Comparison of ENCODE assay signal across 1 cellular context in genomic region chr6:72218125-72218524, GRCh38.
TF ChIP-seq lines count a peak whose summit lies in the region.

No MANE protein-coding gene starts in this region.

TF ChIP-seq in H1, 55 proteins besides CTCF, POLR2A, EP300 and RAD21:
- TF ChIP-seq TCF12 (IDR thresholded peaks at IDR 0.05; ENCODE audit: low read depth, low read length) (no peak), FOSL1 (IDR thresholded peaks at IDR 0.05; ENCODE audit: insufficient read depth, low read depth, low read length) (no peak), NANOG (IDR thresholded peaks at IDR 0.05; ENCODE audit: insufficient read depth, low read depth, low read length, poor library complexity, severe bottlenecking) (no peak), JUN (IDR thresholded peaks at IDR 0.05; ENCODE audit: low read depth, low read length) (no peak), RXRA (IDR thresholded peaks at IDR 0.05; ENCODE audit: insufficient read depth, low read depth, low read length) (no peak), SRF (IDR thresholded peaks at IDR 0.05; ENCODE audit: low read depth, low read length) (no peak), ATF2 (IDR thresholded peaks at IDR 0.05; ENCODE audit: low read length) (no peak), TAF7 (optimal IDR thresholded peaks at IDR 0.05; ENCODE audit: borderline replicate concordance, low read depth, low read length) (no peak), USF2 (IDR thresholded peaks at IDR 0.05; ENCODE audit: low read length) (no peak), SAP30 (IDR thresholded peaks at IDR 0.05; ENCODE audit: insufficient read depth, insufficient replicate concordance, low read length) (no peak), GABPA (IDR thresholded peaks at IDR 0.05; ENCODE audit: borderline replicate concordance, insufficient read depth, low read length) (no peak), GTF2F1 (IDR thresholded peaks at IDR 0.05; ENCODE audit: borderline replicate concordance, low read depth, low read length) (no peak), SUZ12 (IDR thresholded peaks at IDR 0.05; ENCODE audit: low read length) (no peak)
